In genomic region chr22:40631925-40632324, GRCh38 we compare ENCODE assay signal across 1 cellular context.
TF ChIP-seq lines count a peak whose summit lies in the region.

No MANE protein-coding gene starts in this region.

TF ChIP-seq in Ishikawa, 13 proteins besides CTCF, POLR2A, EP300 and RAD21 (continued from another document):
- no peak for TF ChIP-seq MAX (IDR thresholded peaks at IDR 0.05)
